ENCODE assay signal across 28 cellular contexts in genomic region chr9:13960011-13960765, GRCh38.
"Had no signal": no experiment of that assay in that cellular context is flagged by ENCODE, and none has a peak within 500 bp of the region (broad histone marks: within the 10 kb centered on the region; RNA-seq: fewer than 3 reads in every experiment).

No MANE protein-coding gene starts in this region.

- H3K27ac ChIP-seq: adrenal gland, body of pancreas, cardiac muscle cell, lower lobe of right lung, WERI-Rb-1 had no signal

- DNase-seq: activated CD4-positive, alpha-beta T cell treated with anti-CD3 and anti-CD28 coated beads for 48 hours; activated CD4-positive, alpha-beta T cell treated with anti-CD3 and anti-CD28 coated beads, Interleukin-2, amount 50 U/mL, for 48 hours; activated CD8-positive, alpha-beta memory T cell treated with anti-CD3 and anti-CD28 coated beads for 24 hours; activated effector memory CD4-positive, alpha-beta T cell treated with anti-CD3 and anti-CD28 coated beads, Interleukin-2, amount 50 U/mL, for 16 hours; activated naive CD4-positive, alpha-beta T cell treated with anti-CD3 and anti-CD28 coated beads for 36 hours; activated naive CD8-positive, alpha-beta T cell treated with anti-CD3 and anti-CD28 coated beads for 36 hours; adrenal gland; aorta; body of pancreas; cortex of kidney; hippocampal formation; lower lobe of right lung; mesenchymal stem cell; natural killer cell; posterior cingulate gyrus; small intestine; stimulated activated CD4-positive, alpha-beta T cell treated with anti-CD3 and anti-CD28 coated beads, Interleukin-4, amount 100 ng/mL, for 24 hours; T-helper 17 cell; T1000; WERI-Rb-1 had no signal

- H3K4me1 Mint-ChIP-seq: activated naive CD8-positive, alpha-beta T cell treated with anti-CD3 and anti-CD28 coated beads for 36 hours; natural killer cell; stimulated activated effector memory CD8-positive, alpha-beta T cell treated with anti-CD3 and anti-CD28 coated beads, Interleukin-12 subunit alpha, Interleukin-12 subunit beta, amount 100 ng/mL, for 72 hours; T-helper 17 cell had no signal

- ATAC-seq: activated CD4-positive, CD25-positive, alpha-beta regulatory T cell treated with anti-CD3 and anti-CD28 coated beads, Interleukin-2, amount 50 U/mL, for 24 hours; body of pancreas; esophagus mucosa; lower lobe of right lung; natural killer cell; sciatic nerve; stimulated activated effector memory CD8-positive, alpha-beta T cell treated with anti-CD3 and anti-CD28 coated beads, Interleukin-12 subunit alpha, Interleukin-12 subunit beta, amount 100 ng/mL, for 72 hours; T-helper 17 cell had no signal

- H3K27ac Mint-ChIP-seq: activated naive CD4-positive, alpha-beta T cell treated with anti-CD3 and anti-CD28 coated beads for 36 hours; activated naive CD8-positive, alpha-beta T cell treated with anti-CD3 and anti-CD28 coated beads for 36 hours; activated T-helper 1 cell treated with anti-CD3 and anti-CD28 coated beads, Interleukin-12 subunit alpha, Interleukin-12 subunit beta, Interleukin-2, Interleukin-4 antibody, amounts not matched to agents 30 ng/mL and 10 ng/mL and 1 ng/mL, durations not matched to agents 14 hours and 24 hours and 36 hours; natural killer cell; stimulated activated effector memory CD8-positive, alpha-beta T cell treated with anti-CD3 and anti-CD28 coated beads, Interleukin-12 subunit alpha, Interleukin-12 subunit beta, amount 100 ng/mL, for 72 hours; stimulated activated naive CD8-positive, alpha-beta T cell treated with anti-CD3 and anti-CD28 coated beads, Interleukin-15, Interleukin-2, amounts not matched to agents 100 ng/mL and 50 ng/mL, for 24 hours; T-helper 17 cell had no signal

- H3K9me3 Mint-ChIP-seq: activated naive CD4-positive, alpha-beta T cell treated with anti-CD3 and anti-CD28 coated beads for 36 hours; activated naive CD8-positive, alpha-beta T cell treated with anti-CD3 and anti-CD28 coated beads for 36 hours; stimulated activated effector memory CD8-positive, alpha-beta T cell treated with anti-CD3 and anti-CD28 coated beads, Interleukin-12 subunit alpha, Interleukin-12 subunit beta, amount 100 ng/mL, for 72 hours; stimulated activated naive CD8-positive, alpha-beta T cell treated with anti-CD3 and anti-CD28 coated beads, Interleukin-15, Interleukin-2, amounts not matched to agents 100 ng/mL and 50 ng/mL, for 24 hours had no signal

- H3K4me1 ChIP-seq: adrenal gland, body of pancreas, lower lobe of right lung had no signal

- H3K4me3 ChIP-seq: adrenal gland, body of pancreas, cardiac muscle cell, lower lobe of right lung, thoracic aorta had no signal

- H3K36me3 Mint-ChIP-seq: activated naive CD8-positive, alpha-beta T cell treated with anti-CD3 and anti-CD28 coated beads for 36 hours; natural killer cell; stimulated activated effector memory CD8-positive, alpha-beta T cell treated with anti-CD3 and anti-CD28 coated beads, Interleukin-12 subunit alpha, Interleukin-12 subunit beta, amount 100 ng/mL, for 72 hours had no signal

- H3K27me3 ChIP-seq: adrenal gland, body of pancreas, cardiac muscle cell had no signal

- H3K4me3 Mint-ChIP-seq: activated naive CD4-positive, alpha-beta T cell treated with anti-CD3 and anti-CD28 coated beads for 36 hours; activated naive CD8-positive, alpha-beta T cell treated with anti-CD3 and anti-CD28 coated beads for 36 hours; activated T-helper 1 cell treated with anti-CD3 and anti-CD28 coated beads, Interleukin-12 subunit alpha, Interleukin-12 subunit beta, Interleukin-2, Interleukin-4 antibody, amounts not matched to agents 30 ng/mL and 10 ng/mL and 1 ng/mL, durations not matched to agents 14 hours and 24 hours and 36 hours; natural killer cell; stimulated activated effector memory CD8-positive, alpha-beta T cell treated with anti-CD3 and anti-CD28 coated beads, Interleukin-12 subunit alpha, Interleukin-12 subunit beta, amount 100 ng/mL, for 72 hours; stimulated activated naive CD8-positive, alpha-beta T cell treated with anti-CD3 and anti-CD28 coated beads, Interleukin-15, Interleukin-2, amounts not matched to agents 100 ng/mL and 50 ng/mL, for 24 hours; T-helper 17 cell had no signal

- H3K9me3 ChIP-seq: adrenal gland, body of pancreas, lower lobe of right lung, thoracic aorta had no signal

- H3K36me3 ChIP-seq: adrenal gland, cardiac muscle cell, lower lobe of right lung, thoracic aorta, WERI-Rb-1 had no signal

- H3K27me3 Mint-ChIP-seq: activated naive CD8-positive, alpha-beta T cell treated with anti-CD3 and anti-CD28 coated beads for 36 hours; stimulated activated naive CD8-positive, alpha-beta T cell treated with anti-CD3 and anti-CD28 coated beads, Interleukin-15, Interleukin-2, amounts not matched to agents 100 ng/mL and 50 ng/mL, for 24 hours; T-helper 17 cell had no signal
